In genomic region chr11:10459029-10459970, GRCh38 we compare ENCODE assay signal across 8 cellular contexts. TPM values are rescaled to one million over a fixed set of nuclear protein-coding genes. Genes with fewer than 3 reads are reported as not detected.
DNase-seq lines count a peak whose midpoint lies in the region; ATAC-seq and TF ChIP-seq lines count a peak whose summit lies in the region.

No MANE protein-coding gene starts in this region.

- H3K4me3 Mint-ChIP-seq in activated CD8-positive, alpha-beta T cell treated with anti-CD3 and anti-CD28 coated beads, Interleukin-2, amount 10 ng/mL, durations not matched to agents 7 days and 5 days = peak overlapping the region; percentile 59

- H3K4me3 ChIP-seq in GM12864 (ENCODE audit: low read depth, low read length) = peak overlapping the region; percentile 46

- POLR2A ChIA-PET in activated CD8-positive, alpha-beta T cell treated with anti-CD3 and anti-CD28 coated beads, Interleukin-2, amount 10 ng/mL, durations not matched to agents 7 days and 5 days (lab: Charles Lee) = interaction anchor here (0.9 to 2.2 kb wide), 5 partner anchors 17 to 704 kb away, joined by 3 to 9 read pairs (median 6); partner anchors contain the start of genes EIF4G2 and RNF141

- no peaks in the 10 kb centered on the region for H3K27me3 Mint-ChIP-seq in activated CD8-positive, alpha-beta T cell treated with anti-CD3 and anti-CD28 coated beads, Interleukin-2, amount 10 ng/mL, durations not matched to agents 7 days and 5 days (ENCODE audit: low read depth)

- H3K4me1 Mint-ChIP-seq in activated CD8-positive, alpha-beta T cell treated with anti-CD3 and anti-CD28 coated beads, Interleukin-2, amount 10 ng/mL, durations not matched to agents 7 days and 5 days (ENCODE audit: low read depth) = peaks cover 55% of the 10 kb centered on the region

- intact Hi-C loops in left ventricle myocardium superior (cut with micrococcal nuclease) = no loop called here

- DNase-seq in GM12864 (ENCODE audit: low read depth) (peak; percentile 74), Kasumi-1 (lab: John Stamatoyannopoulos, UW) (peak; percentile 97 to 98), left ventricle myocardium superior (no peak), cortex of kidney (lab: John Stamatoyannopoulos, UW) (no peak), NCI-H1694 treated with DMSO at 0.1 percent for 48 hours (lab: John Stamatoyannopoulos, UW) (no peak)
- DNase-seq in activated CD8-positive, alpha-beta T cell treated with anti-CD3 and anti-CD28 coated beads, Interleukin-2, amount 10 ng/mL, durations not matched to agents 7 days and 5 days = peak; percentile 78
- peak; percentile 62 to 73 (median 69) for DNase-seq in stimulated activated naive CD4-positive, alpha-beta T cell (lab: John Stamatoyannopoulos, UW)

- H3K27ac Mint-ChIP-seq in activated CD8-positive, alpha-beta T cell treated with anti-CD3 and anti-CD28 coated beads, Interleukin-2, amount 10 ng/mL, durations not matched to agents 7 days and 5 days = peak overlapping the region; percentile 94

- CTCF ChIA-PET in activated CD8-positive, alpha-beta T cell treated with anti-CD3 and anti-CD28 coated beads, Interleukin-2, amount 10 ng/mL, durations not matched to agents 7 days and 5 days (lab: Charles Lee) = interaction anchor here (1.4 to 2.1 kb wide), 6 partner anchors 13 to 277 kb away, joined by 3 to 22 read pairs (median 4); partner anchors contain the start of gene RNF141

- no peaks in the 10 kb centered on the region for H3K9me3 Mint-ChIP-seq in activated CD8-positive, alpha-beta T cell treated with anti-CD3 and anti-CD28 coated beads, Interleukin-2, amount 10 ng/mL, durations not matched to agents 7 days and 5 days (ENCODE audit: insufficient read depth)

- ATAC-seq in GM21528 (IDR thresholded peaks at IDR 0.05; ENCODE audit: low FRiP score, unreplicated experiment) = peak; percentile 62
- ATAC-seq in activated CD8-positive, alpha-beta T cell treated with anti-CD3 and anti-CD28 coated beads, Interleukin-2, amount 10 ng/mL, durations not matched to agents 7 days and 5 days = peak; percentile 77
- peak; percentile 43 for ATAC-seq in left ventricle myocardium superior

- H3K36me3 Mint-ChIP-seq in activated CD8-positive, alpha-beta T cell treated with anti-CD3 and anti-CD28 coated beads, Interleukin-2, amount 10 ng/mL, durations not matched to agents 7 days and 5 days (ENCODE audit: low read depth) = peaks cover 28% of the 10 kb centered on the region

- no peak for TF ChIP-seq CTCF in GM12864 (IDR thresholded peaks at IDR 0.05; ENCODE audit: low read depth, low read length, missing control alignments)

RNA-seq across cellular contexts. Expression of gene AMPD3, which starts 4.2 kb away (rescaled TPM):
- total RNA-seq in activated CD8-positive, alpha-beta T cell treated with anti-CD3 and anti-CD28 coated beads, Interleukin-2, amount 10 ng/mL, durations not matched to agents 7 days and 5 days = 10 to 100 TPM; 11.9 to 12.3 TPM
- total RNA-seq in left ventricle myocardium superior = 3.7 TPM

Comparison
In these comparisons a context has a peak if more than half of its experiments do, and no peak if none do; other contexts are left out.
1. DNase-seq: peak in GM12864 (single experiment), Kasumi-1 (2 of 2), activated CD8-positive, alpha-beta T cell treated with anti-CD3 and anti-CD28 coated beads, Interleukin-2, amount 10 ng/mL, durations not matched to agents 7 days and 5 days (single experiment) and stimulated activated naive CD4-positive, alpha-beta T cell (6 of 6); none in left ventricle myocardium superior (single experiment), cortex of kidney (single experiment) and NCI-H1694 treated with DMSO at 0.1 percent for 48 hours (single experiment).
2. Peak in every context shown above with its lines, with median percentiles within 50 percentile points of each other: ATAC-seq.